10 cellular contexts compared by ENCODE assay signal in the genomic region with DNA sequence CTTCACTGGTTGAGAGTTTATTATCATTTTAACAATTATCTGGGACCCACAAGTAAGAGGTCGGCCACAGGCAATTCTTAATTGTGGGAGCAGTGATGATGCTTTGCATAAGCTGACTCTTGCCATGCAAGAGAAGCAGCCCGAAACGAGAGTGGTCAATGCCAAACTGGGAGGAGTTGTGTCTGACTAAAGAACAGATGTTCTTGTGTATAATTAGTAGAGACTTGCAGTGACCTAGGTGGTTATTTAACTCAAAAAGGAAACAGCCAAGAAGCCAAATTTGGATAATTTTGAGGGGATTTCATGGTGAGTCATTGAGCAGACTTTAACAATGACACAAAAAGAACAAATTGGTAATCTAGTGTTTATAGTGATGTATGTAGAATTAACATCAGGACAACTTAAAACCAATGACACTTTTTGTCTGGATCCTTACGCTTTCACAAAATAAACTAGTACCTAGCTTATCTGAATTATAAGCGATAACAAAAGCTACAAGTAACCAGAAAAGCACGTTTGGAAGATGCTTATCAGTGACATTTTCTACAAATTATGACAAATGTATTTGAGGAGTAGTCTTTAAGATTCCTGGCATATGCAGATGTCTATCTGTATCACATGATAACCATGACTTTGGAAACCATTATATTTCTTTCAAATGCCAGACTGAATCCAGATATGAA.
DNase-seq lines count a peak whose midpoint lies in the region; ATAC-seq and TF ChIP-seq lines count a peak whose summit lies in the region.
"Had no signal": no experiment of that assay in that cellular context is flagged by ENCODE, and none has a peak within 500 bp of the region (broad histone marks: within the 10 kb centered on the region; RNA-seq: fewer than 3 reads in every experiment).

No MANE protein-coding gene starts in this region.

- DNase-seq in GM13977 (ENCODE audit: low spot score) (peak; percentile 13), GM20000 (ENCODE audit: low spot score) (peak; percentile 31), NCI-H446 (lab: John Stamatoyannopoulos, UW) (peak; percentile 52 to 83), DMS114 treated with DMSO at 0.1 percent for 48 hours (lab: John Stamatoyannopoulos, UW; ENCODE audit: unreplicated experiment) (no peak), GOT3 (lab: John Stamatoyannopoulos, UW) (no peak)
- no peak for DNase-seq in activated CD8-positive, alpha-beta memory T cell treated with anti-CD3 and anti-CD28 coated beads, Interleukin-2, amount 50 U/mL, for 4 hours
- DNase-seq: BE2C had no signal

- no peak for TF ChIP-seq CTCF in GM13977 (IDR thresholded peaks at IDR 0.05; ENCODE audit: extremely low read depth, insufficient read depth, missing control alignments)
- TF ChIP-seq CTCF in GM20000 (IDR thresholded peaks at IDR 0.05; ENCODE audit: extremely low read depth, missing control alignments), result no peak

- peak; percentile 63 for ATAC-seq in HG03025 (IDR thresholded peaks at IDR 0.05; ENCODE audit: low FRiP score, unreplicated experiment)
- no peak for ATAC-seq in SK-N-SH treated with all-trans-retinoic acid at 6 μM for 48 hours
- ATAC-seq: K562 had no signal

- in situ Hi-C loops in GM13977 (cut with MboI; ENCODE audit: low pct_unique_long_range_greater_than_20kb, low sequenced_read_pairs, unreplicated experiment), result no loop called here

TF ChIP-seq in SK-N-SH treated with all-trans-retinoic acid at 6 μM for 48 hours, 23 proteins besides CTCF, POLR2A, EP300 and RAD21:
- TF ChIP-seq ZC3H10 (CRISPR knock-in tag; IDR thresholded peaks at IDR 0.05), result no peak
- TF ChIP-seq BACH2 (CRISPR knock-in tag; IDR thresholded peaks at IDR 0.05; ENCODE audit: borderline replicate concordance), result no peak
- no peak for TF ChIP-seq ISL1 (CRISPR knock-in tag; IDR thresholded peaks at IDR 0.05)
- TF ChIP-seq PPARA (CRISPR knock-in tag; IDR thresholded peaks at IDR 0.05; ENCODE audit: borderline replicate concordance), result no peak
- no peak for TF ChIP-seq GLIS3 (CRISPR knock-in tag; IDR thresholded peaks at IDR 0.05)
- no peak for TF ChIP-seq CSDC2 (CRISPR knock-in tag; IDR thresholded peaks at IDR 0.05)
- no peak for TF ChIP-seq ESRRG (CRISPR knock-in tag; IDR thresholded peaks at IDR 0.05)
- TF ChIP-seq TCF4 (CRISPR knock-in tag; IDR thresholded peaks at IDR 0.05; ENCODE audit: borderline replicate concordance), result no peak
- TF ChIP-seq SNAI2 (CRISPR knock-in tag; IDR thresholded peaks at IDR 0.05), result no peak
- TF ChIP-seq ZNF8 (CRISPR knock-in tag; IDR thresholded peaks at IDR 0.05), result no peak
- no peak for TF ChIP-seq ZFP30 (CRISPR knock-in tag; IDR thresholded peaks at IDR 0.05)
- TF ChIP-seq, protein P1, sequence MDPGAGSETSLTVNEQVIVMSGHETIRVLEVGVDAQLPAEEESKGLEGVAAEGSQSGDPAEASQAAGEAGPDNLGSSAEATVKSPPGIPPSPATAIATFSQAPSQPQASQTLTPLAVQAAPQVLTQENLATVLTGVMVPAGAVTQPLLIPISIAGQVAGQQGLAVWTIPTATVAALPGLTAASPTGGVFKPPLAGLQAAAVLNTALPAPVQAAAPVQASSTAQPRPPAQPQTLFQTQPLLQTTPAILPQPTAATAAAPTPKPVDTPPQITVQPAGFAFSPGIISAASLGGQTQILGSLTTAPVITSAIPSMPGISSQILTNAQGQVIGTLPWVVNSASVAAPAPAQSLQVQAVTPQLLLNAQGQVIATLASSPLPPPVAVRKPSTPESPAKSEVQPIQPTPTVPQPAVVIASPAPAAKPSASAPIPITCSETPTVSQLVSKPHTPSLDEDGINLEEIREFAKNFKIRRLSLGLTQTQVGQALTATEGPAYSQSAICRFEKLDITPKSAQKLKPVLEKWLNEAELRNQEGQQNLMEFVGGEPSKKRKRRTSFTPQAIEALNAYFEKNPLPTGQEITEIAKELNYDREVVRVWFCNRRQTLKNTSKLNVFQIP (CRISPR knock-in tag; IDR thresholded peaks at IDR 0.05; ENCODE audit: borderline replicate concordance, low read depth), result no peak
- TF ChIP-seq ARNTL (CRISPR knock-in tag; IDR thresholded peaks at IDR 0.05; ENCODE audit: borderline replicate concordance, low read depth), result no peak
- TF ChIP-seq OSR1 (CRISPR knock-in tag; IDR thresholded peaks at IDR 0.05), result no peak

Comparison
In these comparisons a context has a peak if more than half of its experiments do, and no peak if none do; other contexts are left out.
1. DNase-seq: peak in GM13977 (single experiment), GM20000 (single experiment) and NCI-H446 (2 of 2); none in DMS114 treated with DMSO at 0.1 percent for 48 hours (single experiment), activated CD8-positive, alpha-beta memory T cell treated with anti-CD3 and anti-CD28 coated beads, Interleukin-2, amount 50 U/mL, for 4 hours (single experiment) and GOT3 (single experiment).